ENCODE assay signal across 28 cellular contexts in the genomic region with DNA sequence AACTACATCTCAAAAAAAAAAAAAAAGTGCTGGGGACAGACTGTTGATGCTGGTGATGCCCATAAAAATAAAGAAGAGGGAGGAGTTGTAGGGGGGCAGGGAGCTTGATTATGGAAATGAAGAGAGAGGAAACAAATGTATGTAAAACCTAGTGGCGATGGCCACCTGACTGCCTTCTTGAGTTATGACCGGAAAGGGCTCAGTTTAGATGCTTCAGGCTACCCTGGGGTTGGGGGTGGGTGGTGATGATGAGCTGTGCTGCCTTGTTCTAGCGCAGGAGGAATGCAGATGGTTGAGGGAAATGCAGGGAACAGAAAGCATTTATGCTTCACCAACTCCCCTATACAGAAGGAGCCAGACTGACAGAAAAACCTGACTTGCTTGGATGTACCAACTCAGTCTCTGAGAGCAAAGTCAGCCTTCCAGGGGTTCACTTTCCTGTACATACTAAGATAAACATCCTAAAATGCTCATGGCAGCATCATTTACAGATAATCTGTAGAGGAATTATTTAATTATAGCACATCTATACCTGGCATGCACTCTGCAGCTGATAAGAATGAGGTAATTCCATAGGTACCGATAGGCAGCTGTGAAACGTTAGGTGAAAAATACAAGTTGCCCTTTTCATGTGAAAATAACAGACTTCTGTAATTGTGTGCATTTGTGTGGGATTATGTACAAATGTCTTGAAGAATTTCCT. TPM values are rescaled to one million over a fixed set of nuclear protein-coding genes. Genes with fewer than 3 reads are reported as not detected.
DNase-seq lines count a peak whose midpoint lies in the region; ATAC-seq and TF ChIP-seq lines count a peak whose summit lies in the region.
"Had no signal": no experiment of that assay in that cellular context is flagged by ENCODE, and none has a peak within 500 bp of the region (broad histone marks: within the 10 kb centered on the region; RNA-seq: fewer than 3 reads in every experiment).

No MANE protein-coding gene starts in this region.

- H3K9me3 ChIP-seq in SK-N-SH: no peaks in the 10 kb centered on the region
- no peaks in the 10 kb centered on the region for H3K9me3 ChIP-seq in PC-9 (ENCODE audit: insufficient read depth, low read depth)
- H3K9me3 ChIP-seq: ascending aorta, gastroesophageal sphincter, testis had no signal

- no peak overlapping the region for H3K4me3 ChIP-seq in SK-N-SH (ENCODE audit: low read depth in 2 of 2, low read length in 1 of 2)
- no peak overlapping the region for H3K4me3 ChIP-seq in PC-9
- H3K4me3 ChIP-seq: ascending aorta, cardiac muscle cell, gastroesophageal sphincter, testis had no signal

- peaks cover 37% of the 10 kb centered on the region for H3K4me1 Mint-ChIP-seq in type B pancreatic cell (ENCODE audit: unreplicated experiment)

- H4K20me1 ChIP-seq in SK-N-SH (ENCODE audit: insufficient read depth) (no peaks in the 10 kb centered on the region), PC-9 (ENCODE audit: insufficient read depth) (no peaks in the 10 kb centered on the region)

- H3K27me3 Mint-ChIP-seq in type B pancreatic cell: no peaks in the 10 kb centered on the region

- H3F3A ChIP-seq in SK-N-SH (replicated peaks; ENCODE audit: insufficient read depth): peaks cover 37% of the 10 kb centered on the region
- H3F3A ChIP-seq in PC-9 (ENCODE audit: insufficient read depth, low read depth): peaks cover 70% of the 10 kb centered on the region

- H3K27me3 ChIP-seq in SK-N-SH (ENCODE audit: insufficient read depth) (no peaks in the 10 kb centered on the region), PC-9 (ENCODE audit: insufficient read depth, low read depth) (no peaks in the 10 kb centered on the region)
- H3K27me3 ChIP-seq: ascending aorta, gastroesophageal sphincter, testis had no signal

- H3K79me2 ChIP-seq in SK-N-SH (ENCODE audit: insufficient read depth): peaks cover 12% of the 10 kb centered on the region; the same call in 1 of the 2 replicates
- H3K79me2 ChIP-seq in PC-9 (ENCODE audit: low read depth): peaks cover 62% of the 10 kb centered on the region
- H3K79me2 ChIP-seq: parathyroid adenoma had no signal

- intact Hi-C loops in PC-9 (cut with micrococcal nuclease; ENCODE audit: unreplicated experiment): no loop called here

- TF ChIP-seq EP300 in SK-N-SH (IDR thresholded peaks at IDR 0.05; ENCODE audit: borderline replicate concordance in 1 of 2, low read depth in 1 of 2, low read length in 1 of 2): no peak

- H2AFZ ChIP-seq in SK-N-SH (ENCODE audit: low read depth) (no peak overlapping the region), PC-9 (no peak overlapping the region)
- H2AFZ ChIP-seq: parathyroid adenoma had no signal

- ATAC-seq in SK-N-SH treated with all-trans-retinoic acid at 6 μM for 48 hours (no peak), HG02840 (IDR thresholded peaks at IDR 0.05; ENCODE audit: low FRiP score, unreplicated experiment) (no peak), GM21717 (IDR thresholded peaks at IDR 0.05; ENCODE audit: unreplicated experiment) (no peak)
- ATAC-seq: gastroesophageal sphincter, left lobe of liver, right cardiac atrium had no signal

- H3K4me1 ChIP-seq in SK-N-SH (ENCODE audit: control insufficient read depth in 1 of 2, insufficient read depth in 2 of 2, low read depth in 1 of 2, low read length in 1 of 2): peaks cover 20 to 45% of the 10 kb centered on the region in 2 experiments; a peak in 3 of 4 replicates
- H3K4me1 ChIP-seq in PC-9 (replicated peaks; ENCODE audit: insufficient read depth): peaks cover 85% of the 10 kb centered on the region
- H3K4me1 ChIP-seq: parathyroid adenoma, testis had no signal

- H3K4me2 ChIP-seq in SK-N-SH: no peak overlapping the region
- H3K4me2 ChIP-seq in PC-9: no peak overlapping the region

- 83% methylated on average over 5 of the region's 5 CpGs for WGBS in SK-N-SH (ENCODE audit: low lambda C conversion rate)

- no peak overlapping the region for H3K9ac ChIP-seq in SK-N-SH
- H3K9ac ChIP-seq: parathyroid adenoma had no signal

- no peak for TF ChIP-seq RAD21 in SK-N-SH (IDR thresholded peaks at IDR 0.05; ENCODE audit: low read length)

- CTCF ChIA-PET in SK-N-SH (lab: Yijun Ruan, JAX): interaction anchor here (0.8 to 1.9 kb wide), 5 partner anchors 9 to 386 kb away, joined by 3 to 6 read pairs (median 4); no protein-coding TSS in a partner anchor
- CTCF ChIA-PET in PC-9 (lab: Charles Lee): interaction anchor here (0.7 kb wide), 1 partner anchor 14 kb away, joined by 3 read pairs; no protein-coding TSS in a partner anchor

- no peaks in the 10 kb centered on the region for H3K36me3 ChIP-seq in SK-N-SH (replicated peaks in 1 of 2; ENCODE audit: control insufficient read depth in 1 of 2, insufficient read depth in 2 of 2, low read length in 1 of 2)
- H3K36me3 ChIP-seq in PC-9 (ENCODE audit: low read depth): no peaks in the 10 kb centered on the region
- H3K36me3 ChIP-seq: ascending aorta, cardiac muscle cell, gastroesophageal sphincter, WERI-Rb-1 had no signal

- H3K9me2 ChIP-seq in SK-N-SH (no peaks in the 10 kb centered on the region), PC-9 (ENCODE audit: insufficient read depth) (no peaks in the 10 kb centered on the region)

- BruUV-seq in PC-9 (replicated peaks; lab: Mats Ljungman, UMichigan): no TSS peak

- no peak overlapping the region for H3K4me3 Mint-ChIP-seq in type B pancreatic cell
- H3K4me3 Mint-ChIP-seq: CD4-positive, alpha-beta memory T cell; stimulated activated naive CD8-positive, alpha-beta T cell treated with anti-CD3 and anti-CD28 coated beads, Interleukin-15, Interleukin-2, amounts not matched to agents 100 ng/mL and 50 ng/mL, for 24 hours had no signal

- H3K9me3 Mint-ChIP-seq in type B pancreatic cell: no peaks in the 10 kb centered on the region
- H3K9me3 Mint-ChIP-seq: CD4-positive, alpha-beta memory T cell; stimulated activated naive CD8-positive, alpha-beta T cell treated with anti-CD3 and anti-CD28 coated beads, Interleukin-15, Interleukin-2, amounts not matched to agents 100 ng/mL and 50 ng/mL, for 24 hours had no signal

- TF ChIP-seq CTCF in SK-N-SH (IDR thresholded peaks at IDR 0.05) (no peak), type B pancreatic cell (conservative IDR thresholded peaks at IDR 0.05) (no peak), PC-9 (conservative IDR thresholded peaks at IDR 0.05) (no peak)

- no peak overlapping the region for H3K27ac ChIP-seq in SK-N-SH (ENCODE audit: low read depth in 2 of 2, low read length in 1 of 2)
- H3K27ac ChIP-seq in PC-9: no peak overlapping the region
- H3K27ac ChIP-seq: ascending aorta, cardiac muscle cell, gastroesophageal sphincter, parathyroid adenoma, testis, WERI-Rb-1 had no signal

- DNase-seq in SK-N-SH (peak; percentile 28), NCI-H526 (lab: John Stamatoyannopoulos, UW) (peak; percentile 70 to 86), germinal center (ENCODE audit: low spot score) (peak; percentile 25), type B pancreatic cell (ENCODE audit: extremely low spot score, unreplicated experiment) (no peak), PC-9 (no peak)
- DNase-seq: 8988T; activated CD4-positive, alpha-beta T cell treated with anti-CD3 and anti-CD28 coated beads for 48 hours; activated gamma-delta T cell; activated T-cell treated with anti-CD3 and anti-CD28 coated beads, Interleukin-2, amount 50 U/mL, for 1 hour; CD4-positive, alpha-beta memory T cell; hippocampal formation; NCI-H1694; OCI-M1; right cardiac atrium; SHP77; stimulated activated CD4-positive, alpha-beta T cell treated with anti-CD3 and anti-CD28 coated beads, Interleukin-1b, Interleukin-23, amount 100 ng/mL, for 48 hours; T1000; testis had no signal

- H3K27ac Mint-ChIP-seq in type B pancreatic cell: peak overlapping the region; percentile 23
- H3K27ac Mint-ChIP-seq: CD4-positive, alpha-beta memory T cell; stimulated activated naive CD8-positive, alpha-beta T cell treated with anti-CD3 and anti-CD28 coated beads, Interleukin-15, Interleukin-2, amounts not matched to agents 100 ng/mL and 50 ng/mL, for 24 hours had no signal

- POLR2A ChIA-PET in SK-N-SH (lab: Yijun Ruan, JAX): interaction anchor here (0.7 to 0.8 kb wide), 2 partner anchors 8 to 190 kb away, joined by 3 to 5 read pairs; a partner anchor contains a TSS
- POLR2A ChIA-PET in PC-9 (lab: Charles Lee; ENCODE audit: unreplicated experiment): no interaction called here

- H3K36me3 Mint-ChIP-seq in type B pancreatic cell: no peaks in the 10 kb centered on the region
- H3K36me3 Mint-ChIP-seq: CD4-positive, alpha-beta memory T cell had no signal

TF ChIP-seq in SK-N-SH, 30 proteins besides CTCF, POLR2A, EP300 and RAD21 (continues in another document):
- TF ChIP-seq TCF12 (IDR thresholded peaks at IDR 0.05): no peak; the same call in 1 of the 2 replicates
- TF ChIP-seq, protein P1, sequence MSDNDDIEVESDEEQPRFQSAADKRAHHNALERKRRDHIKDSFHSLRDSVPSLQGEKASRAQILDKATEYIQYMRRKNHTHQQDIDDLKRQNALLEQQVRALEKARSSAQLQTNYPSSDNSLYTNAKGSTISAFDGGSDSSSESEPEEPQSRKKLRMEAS (IDR thresholded peaks at IDR 0.05; ENCODE audit: low read depth): no peak
- TF ChIP-seq GATA2 (CRISPR knock-in tag; IDR thresholded peaks at IDR 0.05): peak; percentile 66
- no peak for TF ChIP-seq ELF1 (IDR thresholded peaks at IDR 0.05)

TF ChIP-seq in SK-N-SH treated with all-trans-retinoic acid at 6 μM for 48 hours, 23 proteins besides CTCF, POLR2A, EP300 and RAD21 (continues in another document):
- TF ChIP-seq TCF4 (CRISPR knock-in tag; IDR thresholded peaks at IDR 0.05; ENCODE audit: borderline replicate concordance) (no peak), ARNTL (CRISPR knock-in tag; IDR thresholded peaks at IDR 0.05; ENCODE audit: borderline replicate concordance, low read depth) (no peak), RARB (CRISPR knock-in tag; IDR thresholded peaks at IDR 0.05) (no peak)

RNA-seq across cellular contexts. Expression of a gene that starts 8.0 kb away (rescaled TPM):
- 49.2 and 58.4 TPM in 2 replicates for polyA plus RNA-seq in SK-N-SH (2012; rRNA removed)
- polyA plus RNA-seq in SK-N-SH (2012; cell fraction: cytosol; rRNA removed): 40.2 and 48.4 TPM in 2 replicates
- 59.5 and 69.2 TPM in 2 replicates for polyA plus RNA-seq in SK-N-SH (2012; cell fraction: nucleus; rRNA removed)
- total RNA-seq in type B pancreatic cell (ENCODE audit: low replicate concordance): 16.6 and 52.1 TPM in 2 replicates
- total RNA-seq in PC-9 (2021): 62.5 and 70.0 TPM in 2 replicates

Comparison
In these comparisons a context has a peak if more than half of its experiments do, and no peak if none do; other contexts are left out.
1. DNase-seq: peak in SK-N-SH (single experiment), NCI-H526 (2 of 2) and germinal center (single experiment); none in type B pancreatic cell (single experiment) and PC-9 (0 of 2).